1 cellular context compared by ENCODE assay signal in the genomic region with DNA sequence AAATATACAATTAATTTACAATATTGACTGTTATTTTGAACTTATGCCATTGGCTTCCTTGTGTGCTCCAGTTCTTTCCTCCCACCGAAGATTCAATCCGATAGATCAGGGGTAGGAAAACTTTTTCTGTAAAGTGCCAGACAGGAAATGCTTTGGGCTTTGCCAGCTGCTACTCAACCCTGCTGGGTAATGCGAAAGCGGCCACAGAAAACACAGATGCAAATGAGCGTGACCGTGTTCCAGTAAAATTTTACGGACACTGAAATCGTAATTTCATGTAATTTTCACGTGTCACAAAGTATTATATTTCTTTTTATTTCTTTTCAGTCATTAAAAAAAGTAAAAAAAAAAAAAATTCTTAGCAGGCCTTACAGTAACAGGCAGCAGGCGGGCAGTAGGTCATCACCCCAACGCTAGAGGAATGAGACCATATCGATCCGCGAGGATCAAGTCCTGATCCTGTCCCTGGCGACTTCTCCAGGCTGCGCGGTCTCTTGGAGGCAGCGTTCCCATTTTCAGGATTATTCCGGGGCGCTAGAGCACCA.
TF ChIP-seq lines count a peak whose summit lies in the region.

No MANE protein-coding gene starts in this region.

TF ChIP-seq in liver, 16 proteins besides CTCF, POLR2A, EP300 and RAD21 (continued from another document):
- no peak for TF ChIP-seq JUND (IDR thresholded peaks at IDR 0.05)
- no peak for TF ChIP-seq FOXA2 (IDR thresholded peaks at IDR 0.05)
- TF ChIP-seq RXRA (IDR thresholded peaks at IDR 0.05), result no peak
- no peak for TF ChIP-seq FOXA1 (IDR thresholded peaks at IDR 0.05)
- peak; percentile 16 for TF ChIP-seq SP1 (IDR thresholded peaks at IDR 0.05)
- no peak for TF ChIP-seq HNF4G (IDR thresholded peaks at IDR 0.05)
- peak; percentile 45 for TF ChIP-seq TAF1 (conservative IDR thresholded peaks at IDR 0.05)
